9 cellular contexts compared by ENCODE assay signal in genomic region chr3:42539871-42540714, GRCh38. TPM values are rescaled to one million over a fixed set of nuclear protein-coding genes. Genes with fewer than 3 reads are reported as not detected.
A peak's percentile ranks its signal among the peaks of the same experiment; 100 is the strongest.
DNase-seq lines count a peak whose midpoint lies in the region; ATAC-seq lines count a peak whose summit lies in the region.
"Had no signal": no experiment of that assay in that cellular context is flagged by ENCODE, and none has a peak within 500 bp of the region (broad histone marks: within the 10 kb centered on the region; RNA-seq: fewer than 3 reads in every experiment).

No MANE protein-coding gene starts in this region.

- peaks cover 15 to 36% (median 26%) of the 10 kb centered on the region in 3 donors for H3K4me1 Mint-ChIP-seq in T-cell

- peak; percentile 14 for DNase-seq in DMS53 treated with DMSO at 0.1 percent for 48 hours (lab: John Stamatoyannopoulos, UW; ENCODE audit: unreplicated experiment)
- peak in 31 of 34 experiments; percentile 11 to 65 (median 45) for DNase-seq in T-cell
- DNase-seq in astrocyte of the hippocampus (ENCODE audit: low read depth, low spot score): peak; percentile 34
- DNase-seq in islet precursor cell: peak; percentile 87
- peak; percentile 67 for DNase-seq in stimulated activated CD4-positive, alpha-beta T cell treated with anti-CD3 and anti-CD28 coated beads, Interleukin-4, amount 100 ng/mL, for 24 hours
- no peak for DNase-seq in NCI-H1436 treated with DMSO at 0.1 percent for 48 hours (lab: John Stamatoyannopoulos, UW)

- no peaks in the 10 kb centered on the region for H3K27me3 Mint-ChIP-seq in T-cell

- H3K4me3 Mint-ChIP-seq in T-cell: no peak overlapping the region

- POLR2A ChIA-PET in T-cell (lab: Charles Lee): interaction anchor here in 1 of 2 donors (0.5 kb wide), 1 partner anchor 61 kb away, joined by 5 read pairs; no protein-coding TSS in a partner anchor

- no peaks in the 10 kb centered on the region for H3K36me3 Mint-ChIP-seq in T-cell

- ATAC-seq in HG02642 (IDR thresholded peaks at IDR 0.05; ENCODE audit: poor library complexity, unreplicated experiment) (peak; percentile 56), T-cell (replicated peaks in 1 of 4) (peak; percentile 56 to 74 (median 67)), GM21717 (IDR thresholded peaks at IDR 0.05; ENCODE audit: unreplicated experiment) (no peak)

- H3K9me3 Mint-ChIP-seq in T-cell: no peaks in the 10 kb centered on the region

- CTCF ChIA-PET in T-cell (lab: Charles Lee): interaction anchor here in 1 of 2 donors (1.0 to 2.7 kb wide), 2 partner anchors 9 to 44 kb away, joined by 3 to 8 read pairs; no protein-coding TSS in a partner anchor

- H3K27ac Mint-ChIP-seq in T-cell: peak overlapping the region; percentile 23 to 69

RNA-seq across cellular contexts. Expression of gene VIPR1, which starts 37.6 kb away (rescaled TPM):
- total RNA-seq in T-cell: 10 to 100 TPM; 68.0 to 92.4 (median 76.1) TPM
- total RNA-seq: SJSA1 had no signal

RNA-seq across cellular contexts. Expression of gene SEC22C, which starts 41.7 kb away (rescaled TPM):
- 10 to 100 TPM; 50.1 to 71.2 (median 53.6) TPM for total RNA-seq in T-cell

RNA-seq across cellular contexts. Expression of gene SS18L2, which starts 50.6 kb away (rescaled TPM):
- total RNA-seq in T-cell: 10 to 100 TPM; 33.0 to 52.6 (median 46.4) TPM
